In genomic region chr2:142877265-142877756, GRCh38 we compare ENCODE assay signal across 8 cellular contexts. TPM values are rescaled to one million over a fixed set of nuclear protein-coding genes. Genes with fewer than 3 reads are reported as not detected.
A peak's percentile ranks its signal among the peaks of the same experiment; 100 is the strongest.
DNase-seq lines count a peak whose midpoint lies in the region; ATAC-seq and TF ChIP-seq lines count a peak whose summit lies in the region.

TSS of gene KYNU (plus strand) at chr2:142877664. CDS start at chr2:142885368, 7,704 bp downstream.

- no peak for TF ChIP-seq CTCF in Caco-2 (IDR thresholded peaks at IDR 0.05; ENCODE audit: insufficient read depth in 1 of 2, low read depth in 1 of 2, low read length in 1 of 2, severe bottlenecking in 1 of 2, unreplicated experiment in 1 of 2)
- peak in 1 of 7 experiments; percentile 13 for TF ChIP-seq CTCF in body of pancreas (IDR thresholded peaks at IDR 0.05)

- no peak within 1 kb of the TSS for H3K4me3 ChIP-seq in Caco-2 (ENCODE audit: low read depth, low read length)
- no peak within 1 kb of the TSS for H3K4me3 ChIP-seq in body of pancreas
- no peak within 1 kb of the TSS for H3K4me3 ChIP-seq in SJCRH30

- H3K36me3 ChIP-seq in Caco-2 (ENCODE audit: control insufficient read depth, insufficient read depth, low read length), result no peaks in the 10 kb centered on the region; the same call in 1 of the 2 replicates
- no peaks in the 10 kb centered on the region for H3K36me3 ChIP-seq in body of pancreas (replicated peaks in 1 of 2; ENCODE audit: insufficient read depth in 1 of 2, low read depth in 2 of 2)
- no peaks in the 10 kb centered on the region for H3K36me3 ChIP-seq in SJCRH30

- H3K4me1 ChIP-seq in Caco-2 (peaks cover 45% of the 10 kb centered on the region), body of pancreas (peaks cover 15% of the 10 kb centered on the region), SJCRH30 (no peaks in the 10 kb centered on the region)

- no peak for TF ChIP-seq POLR2A in body of pancreas (IDR thresholded peaks at IDR 0.05)

- WGBS in body of pancreas, 2 donors, result 60% methylated on average over 2 of the region's 2 CpGs

- peak within 1 kb of the TSS in 1 of 4 donors; percentile 26 for H3K27ac ChIP-seq in body of pancreas
- no peak within 1 kb of the TSS for H3K27ac ChIP-seq in SJCRH30

- no peak within 1 kb of the TSS for H3K27ac Mint-ChIP-seq in Caco-2 (ENCODE audit: unreplicated experiment)

- no TSS peak for BruUV-seq in Caco-2 (replicated peaks; lab: Mats Ljungman, UMichigan)

- POLR2A ChIA-PET in Caco-2 (lab: Charles Lee), result no interaction called here
- POLR2A ChIA-PET in HEK293T (lab: Yijun Ruan, JAX), result no interaction called here

- H3K9me3 Mint-ChIP-seq in Caco-2 (ENCODE audit: unreplicated experiment), result no peaks in the 10 kb centered on the region

- no peaks in the 10 kb centered on the region for H3K27me3 Mint-ChIP-seq in Caco-2 (ENCODE audit: insufficient read depth, unreplicated experiment)

- ATAC-seq in GM21381 (IDR thresholded peaks at IDR 0.05; ENCODE audit: unreplicated experiment) (peak; percentile 56), HG03558 (IDR thresholded peaks at IDR 0.05; ENCODE audit: extremely low read depth, unreplicated experiment) (peak; percentile 40), esophagus mucosa (peak; percentile 62), body of pancreas (no peak)

- H3K27me3 ChIP-seq in Caco-2 (replicated peaks; ENCODE audit: control insufficient read depth, insufficient read depth, low read length) (no peaks in the 10 kb centered on the region), body of pancreas (no peaks in the 10 kb centered on the region), SJCRH30 (no peaks in the 10 kb centered on the region)

- no peaks in the 10 kb centered on the region for H3K9me3 ChIP-seq in Caco-2
- no peaks in the 10 kb centered on the region for H3K9me3 ChIP-seq in body of pancreas
- H3K9me3 ChIP-seq in SJCRH30 (replicated peaks), result no peaks in the 10 kb centered on the region

- H3K4me3 Mint-ChIP-seq in Caco-2 (ENCODE audit: unreplicated experiment), result peak within 1 kb of the TSS; percentile 9

- peaks cover 39% of the 10 kb centered on the region for H3K4me1 Mint-ChIP-seq in Caco-2 (ENCODE audit: low read depth, unreplicated experiment)

- H3K36me3 Mint-ChIP-seq in Caco-2 (ENCODE audit: insufficient read depth, unreplicated experiment), result no peaks in the 10 kb centered on the region

- CTCF ChIA-PET in Caco-2 (lab: Charles Lee) (no interaction called here), HEK293T (lab: Yijun Ruan, JAX) (no interaction called here)

- intact Hi-C loops in Caco-2 (cut with micrococcal nuclease; ENCODE audit: unreplicated experiment) (loop anchor here (5.0 kb wide), 1 partner anchor 75 kb away; no protein-coding TSS in a partner anchor), body of pancreas (cut with DNase I) (no loop called here)

- DNase-seq in Caco-2 (no peak), body of pancreas (no peak), DMS53 treated with DMSO at 0.1 percent for 48 hours (lab: John Stamatoyannopoulos, UW; ENCODE audit: unreplicated experiment) (no peak), HEK293T (ENCODE audit: extremely low spot score) (no peak), SJCRH30 (no peak)

TF ChIP-seq in HEK293T, 16 proteins besides CTCF, POLR2A, EP300 and RAD21:
- no peak for TF ChIP-seq NFRKB (IDR thresholded peaks at IDR 0.05)
- TF ChIP-seq LEF1 (IDR thresholded peaks at IDR 0.05; ENCODE audit: borderline replicate concordance), result no peak
- no peak for TF ChIP-seq ELF4 (IDR thresholded peaks at IDR 0.05)
- no peak for TF ChIP-seq HDGF (IDR thresholded peaks at IDR 0.05; ENCODE audit: borderline replicate concordance)
- TF ChIP-seq ARNT (IDR thresholded peaks at IDR 0.05), result no peak
- TF ChIP-seq L3MBTL2 (conservative IDR thresholded peaks at IDR 0.05), result no peak
- TF ChIP-seq SUZ12 (IDR thresholded peaks at IDR 0.05), result no peak
- TF ChIP-seq PKNOX1 (IDR thresholded peaks at IDR 0.05), result no peak
- no peak for TF ChIP-seq FOXM1 (IDR thresholded peaks at IDR 0.05; ENCODE audit: borderline replicate concordance)
- no peak for TF ChIP-seq FOXK2 (IDR thresholded peaks at IDR 0.05)
- TF ChIP-seq BHLHE40 (IDR thresholded peaks at IDR 0.05; ENCODE audit: borderline replicate concordance), result no peak
- TF ChIP-seq FOXA1 (IDR thresholded peaks at IDR 0.05), result no peak
- no peak for TF ChIP-seq SP1 (IDR thresholded peaks at IDR 0.05)
- no peak for TF ChIP-seq CTBP1 (IDR thresholded peaks at IDR 0.05; ENCODE audit: borderline replicate concordance)
- TF ChIP-seq ZNF384 (IDR thresholded peaks at IDR 0.05), result no peak

RNA-seq across cellular contexts. Expression of gene KYNU, which starts in this region (rescaled TPM):
- total RNA-seq in Caco-2 (2022) (4.3 and 5.2 TPM in 2 replicates), esophagus mucosa (33.6 TPM), body of pancreas (under 1 TPM; 0.33 to 0.78 TPM)
- total RNA-seq in SJCRH30 (2014; rRNA removed; shearing (Covaris generic)), result 0.02 TPM in 1 of 2 replicates, not detected in the other
